ENCODE assay signal across 2 cellular contexts in the genomic region with DNA sequence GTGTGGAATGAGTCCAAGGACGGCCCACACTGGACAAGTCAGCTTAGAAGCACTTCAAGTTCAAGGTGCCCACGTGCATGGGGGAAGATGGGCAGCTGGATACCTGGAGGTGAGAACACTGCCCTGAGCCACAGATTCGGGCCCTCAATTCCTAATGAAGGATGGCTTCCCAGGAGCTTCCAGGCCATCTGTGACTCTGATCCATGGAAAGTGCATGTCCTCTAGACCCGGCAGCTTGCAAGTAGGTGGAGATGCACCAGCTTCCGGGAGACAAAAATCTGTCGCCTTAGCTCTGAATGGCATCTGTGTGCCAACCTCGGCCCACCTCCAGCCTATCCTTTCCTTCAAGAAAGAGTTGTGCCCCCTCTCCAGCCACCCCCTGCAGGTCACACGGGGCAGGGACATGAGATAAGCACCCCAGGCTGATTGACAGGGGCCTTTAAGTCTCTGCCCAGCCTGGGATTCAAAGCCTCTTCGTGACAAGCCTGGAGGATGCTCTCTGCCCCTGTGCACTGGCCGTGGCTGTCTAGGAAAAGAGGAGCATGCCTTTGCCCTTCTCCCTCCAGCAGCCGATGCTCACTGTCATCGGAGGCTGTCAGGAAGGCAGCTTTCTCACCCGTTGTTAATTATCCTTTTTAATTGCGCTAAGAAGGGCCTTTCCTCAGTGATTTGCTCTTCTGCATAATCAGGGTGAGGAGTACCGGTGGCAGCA.
TF ChIP-seq lines count a peak whose summit lies in the region.

No MANE protein-coding gene starts in this region.

TF ChIP-seq in SK-N-SH, 30 proteins besides CTCF, POLR2A, EP300 and RAD21:
- no peak for TF ChIP-seq TAF1 (IDR thresholded peaks at IDR 0.05; ENCODE audit: borderline replicate concordance, low read depth, low read length)
- TF ChIP-seq, protein P1, sequence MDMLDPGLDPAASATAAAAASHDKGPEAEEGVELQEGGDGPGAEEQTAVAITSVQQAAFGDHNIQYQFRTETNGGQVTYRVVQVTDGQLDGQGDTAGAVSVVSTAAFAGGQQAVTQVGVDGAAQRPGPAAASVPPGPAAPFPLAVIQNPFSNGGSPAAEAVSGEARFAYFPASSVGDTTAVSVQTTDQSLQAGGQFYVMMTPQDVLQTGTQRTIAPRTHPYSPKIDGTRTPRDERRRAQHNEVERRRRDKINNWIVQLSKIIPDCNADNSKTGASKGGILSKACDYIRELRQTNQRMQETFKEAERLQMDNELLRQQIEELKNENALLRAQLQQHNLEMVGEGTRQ (IDR thresholded peaks at IDR 0.05; ENCODE audit: borderline replicate concordance, low read depth, low read length), result no peak
- TF ChIP-seq, protein P2, sequence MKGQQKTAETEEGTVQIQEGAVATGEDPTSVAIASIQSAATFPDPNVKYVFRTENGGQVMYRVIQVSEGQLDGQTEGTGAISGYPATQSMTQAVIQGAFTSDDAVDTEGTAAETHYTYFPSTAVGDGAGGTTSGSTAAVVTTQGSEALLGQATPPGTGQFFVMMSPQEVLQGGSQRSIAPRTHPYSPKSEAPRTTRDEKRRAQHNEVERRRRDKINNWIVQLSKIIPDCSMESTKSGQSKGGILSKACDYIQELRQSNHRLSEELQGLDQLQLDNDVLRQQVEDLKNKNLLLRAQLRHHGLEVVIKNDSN (IDR thresholded peaks at IDR 0.05; ENCODE audit: borderline replicate concordance, low read depth), result no peak
- no peak for TF ChIP-seq ELF1 (IDR thresholded peaks at IDR 0.05)
- TF ChIP-seq POLR2AphosphoS5 (IDR thresholded peaks at IDR 0.05; ENCODE audit: low read depth, low read length), result no peak
- TF ChIP-seq RFX5 (IDR thresholded peaks at IDR 0.05; ENCODE audit: low read length), result no peak
- no peak for TF ChIP-seq CHD2 (IDR thresholded peaks at IDR 0.05; ENCODE audit: low read length, partially characterized antibody)
- TF ChIP-seq, protein P3, sequence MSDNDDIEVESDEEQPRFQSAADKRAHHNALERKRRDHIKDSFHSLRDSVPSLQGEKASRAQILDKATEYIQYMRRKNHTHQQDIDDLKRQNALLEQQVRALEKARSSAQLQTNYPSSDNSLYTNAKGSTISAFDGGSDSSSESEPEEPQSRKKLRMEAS (IDR thresholded peaks at IDR 0.05; ENCODE audit: low read depth), result no peak
- TF ChIP-seq NFIC (IDR thresholded peaks at IDR 0.05; ENCODE audit: borderline replicate concordance), result no peak
- no peak for TF ChIP-seq FOXJ3 (CRISPR knock-in tag; IDR thresholded peaks at IDR 0.05)
- TF ChIP-seq GABPA (IDR thresholded peaks at IDR 0.05; ENCODE audit: low read depth), result no peak
- TF ChIP-seq, protein P4, sequence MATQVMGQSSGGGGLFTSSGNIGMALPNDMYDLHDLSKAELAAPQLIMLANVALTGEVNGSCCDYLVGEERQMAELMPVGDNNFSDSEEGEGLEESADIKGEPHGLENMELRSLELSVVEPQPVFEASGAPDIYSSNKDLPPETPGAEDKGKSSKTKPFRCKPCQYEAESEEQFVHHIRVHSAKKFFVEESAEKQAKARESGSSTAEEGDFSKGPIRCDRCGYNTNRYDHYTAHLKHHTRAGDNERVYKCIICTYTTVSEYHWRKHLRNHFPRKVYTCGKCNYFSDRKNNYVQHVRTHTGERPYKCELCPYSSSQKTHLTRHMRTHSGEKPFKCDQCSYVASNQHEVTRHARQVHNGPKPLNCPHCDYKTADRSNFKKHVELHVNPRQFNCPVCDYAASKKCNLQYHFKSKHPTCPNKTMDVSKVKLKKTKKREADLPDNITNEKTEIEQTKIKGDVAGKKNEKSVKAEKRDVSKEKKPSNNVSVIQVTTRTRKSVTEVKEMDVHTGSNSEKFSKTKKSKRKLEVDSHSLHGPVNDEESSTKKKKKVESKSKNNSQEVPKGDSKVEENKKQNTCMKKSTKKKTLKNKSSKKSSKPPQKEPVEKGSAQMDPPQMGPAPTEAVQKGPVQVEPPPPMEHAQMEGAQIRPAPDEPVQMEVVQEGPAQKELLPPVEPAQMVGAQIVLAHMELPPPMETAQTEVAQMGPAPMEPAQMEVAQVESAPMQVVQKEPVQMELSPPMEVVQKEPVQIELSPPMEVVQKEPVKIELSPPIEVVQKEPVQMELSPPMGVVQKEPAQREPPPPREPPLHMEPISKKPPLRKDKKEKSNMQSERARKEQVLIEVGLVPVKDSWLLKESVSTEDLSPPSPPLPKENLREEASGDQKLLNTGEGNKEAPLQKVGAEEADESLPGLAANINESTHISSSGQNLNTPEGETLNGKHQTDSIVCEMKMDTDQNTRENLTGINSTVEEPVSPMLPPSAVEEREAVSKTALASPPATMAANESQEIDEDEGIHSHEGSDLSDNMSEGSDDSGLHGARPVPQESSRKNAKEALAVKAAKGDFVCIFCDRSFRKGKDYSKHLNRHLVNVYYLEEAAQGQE (IDR thresholded peaks at IDR 0.05; ENCODE audit: low read depth, low read length), result no peak
- no peak for TF ChIP-seq MXI1 (IDR thresholded peaks at IDR 0.05; ENCODE audit: low read depth, low read length)
- TF ChIP-seq SIN3A (IDR thresholded peaks at IDR 0.05; ENCODE audit: borderline replicate concordance, low read depth, low read length), result no peak
- no peak for TF ChIP-seq TCF12 (IDR thresholded peaks at IDR 0.05)
- TF ChIP-seq, protein P5, sequence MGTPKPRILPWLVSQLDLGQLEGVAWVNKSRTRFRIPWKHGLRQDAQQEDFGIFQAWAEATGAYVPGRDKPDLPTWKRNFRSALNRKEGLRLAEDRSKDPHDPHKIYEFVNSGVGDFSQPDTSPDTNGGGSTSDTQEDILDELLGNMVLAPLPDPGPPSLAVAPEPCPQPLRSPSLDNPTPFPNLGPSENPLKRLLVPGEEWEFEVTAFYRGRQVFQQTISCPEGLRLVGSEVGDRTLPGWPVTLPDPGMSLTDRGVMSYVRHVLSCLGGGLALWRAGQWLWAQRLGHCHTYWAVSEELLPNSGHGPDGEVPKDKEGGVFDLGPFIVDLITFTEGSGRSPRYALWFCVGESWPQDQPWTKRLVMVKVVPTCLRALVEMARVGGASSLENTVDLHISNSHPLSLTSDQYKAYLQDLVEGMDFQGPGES (IDR thresholded peaks at IDR 0.05; ENCODE audit: low read depth, low read length), result no peak
- no peak for TF ChIP-seq TEAD4 (IDR thresholded peaks at IDR 0.05; ENCODE audit: borderline replicate concordance, insufficient read depth)
- no peak for TF ChIP-seq JUND (IDR thresholded peaks at IDR 0.05)
- TF ChIP-seq, protein P6, sequence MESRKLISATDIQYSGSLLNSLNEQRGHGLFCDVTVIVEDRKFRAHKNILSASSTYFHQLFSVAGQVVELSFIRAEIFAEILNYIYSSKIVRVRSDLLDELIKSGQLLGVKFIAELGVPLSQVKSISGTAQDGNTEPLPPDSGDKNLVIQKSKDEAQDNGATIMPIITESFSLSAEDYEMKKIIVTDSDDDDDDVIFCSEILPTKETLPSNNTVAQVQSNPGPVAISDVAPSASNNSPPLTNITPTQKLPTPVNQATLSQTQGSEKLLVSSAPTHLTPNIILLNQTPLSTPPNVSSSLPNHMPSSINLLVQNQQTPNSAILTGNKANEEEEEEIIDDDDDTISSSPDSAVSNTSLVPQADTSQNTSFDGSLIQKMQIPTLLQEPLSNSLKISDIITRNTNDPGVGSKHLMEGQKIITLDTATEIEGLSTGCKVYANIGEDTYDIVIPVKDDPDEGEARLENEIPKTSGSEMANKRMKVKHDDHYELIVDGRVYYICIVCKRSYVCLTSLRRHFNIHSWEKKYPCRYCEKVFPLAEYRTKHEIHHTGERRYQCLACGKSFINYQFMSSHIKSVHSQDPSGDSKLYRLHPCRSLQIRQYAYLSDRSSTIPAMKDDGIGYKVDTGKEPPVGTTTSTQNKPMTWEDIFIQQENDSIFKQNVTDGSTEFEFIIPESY (IDR thresholded peaks at IDR 0.05; ENCODE audit: borderline replicate concordance, low read depth), result no peak
- no peak for TF ChIP-seq FOSL2 (IDR thresholded peaks at IDR 0.05; ENCODE audit: borderline replicate concordance, low read depth)
TF ChIP-seq in SK-N-SH: peak in this region for 0.

TF ChIP-seq in SK-N-SH treated with all-trans-retinoic acid at 6 μM for 48 hours, 23 proteins besides CTCF, POLR2A, EP300 and RAD21:
- no peak for TF ChIP-seq GLIS3 (CRISPR knock-in tag; IDR thresholded peaks at IDR 0.05)
- no peak for TF ChIP-seq ARNTL (CRISPR knock-in tag; IDR thresholded peaks at IDR 0.05; ENCODE audit: borderline replicate concordance, low read depth)
- TF ChIP-seq ESRRG (CRISPR knock-in tag; IDR thresholded peaks at IDR 0.05), result no peak
- no peak for TF ChIP-seq ZC3H10 (CRISPR knock-in tag; IDR thresholded peaks at IDR 0.05)
- TF ChIP-seq ZNF70 (CRISPR knock-in tag; IDR thresholded peaks at IDR 0.05), result no peak
- no peak for TF ChIP-seq CSDC2 (CRISPR knock-in tag; IDR thresholded peaks at IDR 0.05)
- TF ChIP-seq PPARA (CRISPR knock-in tag; IDR thresholded peaks at IDR 0.05; ENCODE audit: borderline replicate concordance), result no peak
- TF ChIP-seq, protein P7, sequence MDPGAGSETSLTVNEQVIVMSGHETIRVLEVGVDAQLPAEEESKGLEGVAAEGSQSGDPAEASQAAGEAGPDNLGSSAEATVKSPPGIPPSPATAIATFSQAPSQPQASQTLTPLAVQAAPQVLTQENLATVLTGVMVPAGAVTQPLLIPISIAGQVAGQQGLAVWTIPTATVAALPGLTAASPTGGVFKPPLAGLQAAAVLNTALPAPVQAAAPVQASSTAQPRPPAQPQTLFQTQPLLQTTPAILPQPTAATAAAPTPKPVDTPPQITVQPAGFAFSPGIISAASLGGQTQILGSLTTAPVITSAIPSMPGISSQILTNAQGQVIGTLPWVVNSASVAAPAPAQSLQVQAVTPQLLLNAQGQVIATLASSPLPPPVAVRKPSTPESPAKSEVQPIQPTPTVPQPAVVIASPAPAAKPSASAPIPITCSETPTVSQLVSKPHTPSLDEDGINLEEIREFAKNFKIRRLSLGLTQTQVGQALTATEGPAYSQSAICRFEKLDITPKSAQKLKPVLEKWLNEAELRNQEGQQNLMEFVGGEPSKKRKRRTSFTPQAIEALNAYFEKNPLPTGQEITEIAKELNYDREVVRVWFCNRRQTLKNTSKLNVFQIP (CRISPR knock-in tag; IDR thresholded peaks at IDR 0.05; ENCODE audit: borderline replicate concordance, low read depth), result no peak
- TF ChIP-seq ISL1 (CRISPR knock-in tag; IDR thresholded peaks at IDR 0.05), result no peak
- TF ChIP-seq RARB (CRISPR knock-in tag; IDR thresholded peaks at IDR 0.05), result no peak
- no peak for TF ChIP-seq SNAI2 (CRISPR knock-in tag; IDR thresholded peaks at IDR 0.05)
- TF ChIP-seq ZFP30 (CRISPR knock-in tag; IDR thresholded peaks at IDR 0.05), result no peak
- no peak for TF ChIP-seq TCF4 (CRISPR knock-in tag; IDR thresholded peaks at IDR 0.05; ENCODE audit: borderline replicate concordance)
- no peak for TF ChIP-seq OSR1 (CRISPR knock-in tag; IDR thresholded peaks at IDR 0.05)
- no peak for TF ChIP-seq ZNF8 (CRISPR knock-in tag; IDR thresholded peaks at IDR 0.05)
